In the genomic region with DNA sequence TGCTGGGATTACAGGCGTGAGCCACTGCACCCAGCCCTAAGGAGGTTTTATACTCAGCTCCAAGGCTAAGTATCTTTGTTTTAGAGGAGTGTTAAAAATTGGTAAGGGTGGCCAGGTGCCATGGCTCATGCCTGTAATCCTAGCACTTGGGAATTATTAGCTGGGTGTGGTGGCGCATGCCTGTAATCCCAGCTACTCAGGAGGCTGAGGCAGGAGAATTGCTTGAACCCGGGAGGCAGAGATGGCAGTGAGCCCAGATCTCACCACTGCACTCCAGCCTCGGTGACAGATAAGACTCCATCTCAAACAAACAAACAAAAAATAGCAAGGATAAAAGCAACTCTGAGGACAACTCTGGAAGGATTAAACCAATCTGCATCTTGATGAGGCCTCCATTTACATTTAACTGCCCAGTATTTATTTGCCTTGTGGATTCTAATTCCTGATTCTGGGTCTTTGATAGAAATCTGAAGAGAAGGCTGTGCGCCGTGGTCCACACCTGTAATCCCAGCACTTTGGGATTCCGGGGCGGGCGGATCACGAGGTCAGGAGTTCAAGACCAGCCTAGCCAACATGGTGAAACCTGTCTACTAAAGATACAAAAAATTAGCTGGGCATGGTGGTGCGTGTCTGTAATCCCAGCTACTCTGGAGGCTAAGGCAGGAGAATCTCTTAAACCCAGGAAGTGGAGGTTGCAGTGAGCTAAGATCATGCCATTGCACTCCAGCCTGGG, we compare ENCODE assay signal across 1 cellular context.
TF ChIP-seq lines count a peak whose summit lies in the region.

No MANE protein-coding gene starts in this region.

TF ChIP-seq in K562, 482 proteins besides CTCF, POLR2A, EP300 and RAD21:
- TF ChIP-seq ARID1B (IDR thresholded peaks at IDR 0.05) (0 out of 2 replicates have a peak, but pooled peaks have one; percentile 24), NFIC (IDR thresholded peaks at IDR 0.05) (peak; percentile 68), CBFA2T3 (IDR thresholded peaks at IDR 0.05) (peak; percentile 19; the same call in 1 of the 2 replicates), PHF21A (IDR thresholded peaks at IDR 0.05; ENCODE audit: borderline replicate concordance, low read depth) (peak; percentile 40; the same call in 1 of the 2 replicates)
